1 cellular context compared by ENCODE assay signal in the genomic region with DNA sequence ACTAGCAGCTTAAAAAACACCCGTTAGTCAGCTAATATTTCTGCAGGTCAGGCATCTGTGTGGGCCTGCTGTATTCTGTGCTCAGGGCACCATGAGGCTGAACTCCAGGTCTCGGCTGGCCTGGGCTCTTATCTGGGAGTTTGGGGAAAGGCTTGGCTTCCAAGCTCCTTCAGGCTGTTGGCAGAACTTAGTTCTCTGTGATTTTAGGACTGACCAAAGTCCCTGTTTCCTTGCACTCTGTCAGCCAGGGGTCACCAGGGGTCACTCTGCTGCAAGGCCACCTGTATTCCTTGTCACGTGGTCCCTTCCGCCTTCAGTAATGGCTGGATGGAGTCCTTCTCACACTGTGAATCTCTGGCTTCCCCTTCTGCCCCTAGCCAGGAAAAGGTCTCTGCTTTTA.
TF ChIP-seq lines count a peak whose summit lies in the region.

No MANE protein-coding gene starts in this region.

TF ChIP-seq in liver, 16 proteins besides CTCF, POLR2A, EP300 and RAD21 (continued from another document):
- TF ChIP-seq, protein P1, sequence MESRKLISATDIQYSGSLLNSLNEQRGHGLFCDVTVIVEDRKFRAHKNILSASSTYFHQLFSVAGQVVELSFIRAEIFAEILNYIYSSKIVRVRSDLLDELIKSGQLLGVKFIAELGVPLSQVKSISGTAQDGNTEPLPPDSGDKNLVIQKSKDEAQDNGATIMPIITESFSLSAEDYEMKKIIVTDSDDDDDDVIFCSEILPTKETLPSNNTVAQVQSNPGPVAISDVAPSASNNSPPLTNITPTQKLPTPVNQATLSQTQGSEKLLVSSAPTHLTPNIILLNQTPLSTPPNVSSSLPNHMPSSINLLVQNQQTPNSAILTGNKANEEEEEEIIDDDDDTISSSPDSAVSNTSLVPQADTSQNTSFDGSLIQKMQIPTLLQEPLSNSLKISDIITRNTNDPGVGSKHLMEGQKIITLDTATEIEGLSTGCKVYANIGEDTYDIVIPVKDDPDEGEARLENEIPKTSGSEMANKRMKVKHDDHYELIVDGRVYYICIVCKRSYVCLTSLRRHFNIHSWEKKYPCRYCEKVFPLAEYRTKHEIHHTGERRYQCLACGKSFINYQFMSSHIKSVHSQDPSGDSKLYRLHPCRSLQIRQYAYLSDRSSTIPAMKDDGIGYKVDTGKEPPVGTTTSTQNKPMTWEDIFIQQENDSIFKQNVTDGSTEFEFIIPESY (IDR thresholded peaks at IDR 0.05): no peak
- TF ChIP-seq, protein P2, sequence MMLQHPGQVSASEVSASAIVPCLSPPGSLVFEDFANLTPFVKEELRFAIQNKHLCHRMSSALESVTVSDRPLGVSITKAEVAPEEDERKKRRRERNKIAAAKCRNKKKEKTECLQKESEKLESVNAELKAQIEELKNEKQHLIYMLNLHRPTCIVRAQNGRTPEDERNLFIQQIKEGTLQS (IDR thresholded peaks at IDR 0.05): no peak
- TF ChIP-seq YY1 (IDR thresholded peaks at IDR 0.05): no peak
- TF ChIP-seq GABPA (IDR thresholded peaks at IDR 0.05 in 1 of 2, conservative IDR thresholded peaks at IDR 0.05 in 1 of 2): no peak
- no peak for TF ChIP-seq EGR1 (IDR thresholded peaks at IDR 0.05; ENCODE audit: low read depth in 2 of 2)
- TF ChIP-seq, protein P3, sequence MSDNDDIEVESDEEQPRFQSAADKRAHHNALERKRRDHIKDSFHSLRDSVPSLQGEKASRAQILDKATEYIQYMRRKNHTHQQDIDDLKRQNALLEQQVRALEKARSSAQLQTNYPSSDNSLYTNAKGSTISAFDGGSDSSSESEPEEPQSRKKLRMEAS (IDR thresholded peaks at IDR 0.05): peak; percentile 14
- peak; percentile 51 for TF ChIP-seq SP1 (IDR thresholded peaks at IDR 0.05)
